In the genomic region with DNA sequence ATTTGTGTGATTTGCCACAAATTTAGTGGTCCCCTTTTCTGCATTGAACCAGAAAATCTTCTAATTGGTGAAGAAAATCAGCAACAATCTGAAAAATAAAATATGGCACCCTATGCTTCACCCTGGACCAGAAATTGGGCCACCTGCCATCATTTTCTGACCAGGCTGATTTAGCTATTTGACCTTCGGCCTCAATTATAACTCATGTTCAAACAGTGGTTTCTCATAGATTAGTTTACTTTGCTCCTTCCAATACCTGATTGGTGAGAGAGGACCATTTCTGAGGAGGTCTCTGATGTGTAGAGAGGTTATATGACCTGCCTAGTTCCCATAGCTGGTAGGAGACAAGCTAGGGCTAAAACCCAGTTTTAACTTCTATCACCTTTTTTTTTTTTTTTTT, we compare ENCODE assay signal across 31 cellular contexts. TPM values are rescaled to one million over a fixed set of nuclear protein-coding genes. Genes with fewer than 3 reads are reported as not detected.
DNase-seq lines count a peak whose midpoint lies in the region; ATAC-seq, FAIRE-seq and TF ChIP-seq lines count a peak whose summit lies in the region.
"Had no signal": no experiment of that assay in that cellular context is flagged by ENCODE, and none has a peak within 500 bp of the region (broad histone marks: within the 10 kb centered on the region; RNA-seq: fewer than 3 reads in every experiment).

No MANE protein-coding gene starts in this region.

- H3K4me1 ChIP-seq in endothelial cell of umbilical vein (ENCODE audit: control insufficient read depth, extremely low read depth, insufficient read depth, low read length) = peaks cover 41% of the 10 kb centered on the region
- H3K4me1 ChIP-seq: foreskin keratinocyte, lower lobe of right lung, suprapubic skin, upper lobe of right lung had no signal

- no peak for DNase-seq in natural killer cell treated with Interleukin-12 subunit alpha and Interleukin-12 subunit beta and Interleukin-15 and Interleukin-18, amount 100 ng/mL, for 72 hours (ENCODE audit: low spot score)
- DNase-seq in natural killer cell (no peak), SK-MEL-5 (ENCODE audit: low read depth, low spot score) (peak; percentile 11), endothelial cell of umbilical vein (ENCODE audit: low read depth, low spot score) (no peak), mucosa of gallbladder (ENCODE audit: low spot score) (no peak), GDM1 (lab: John Stamatoyannopoulos, UW) (no peak), dedifferentiated amniotic fluid mesenchymal stem cell (ENCODE audit: extremely low spot score) (no peak), MV-4-11 (lab: John Stamatoyannopoulos, UW) (no peak)
- DNase-seq: activated naive CD4-positive, alpha-beta T cell; activated T-cell treated with anti-CD3 and anti-CD28 coated beads, Interleukin-2, amount 50 U/mL, for 24 hours; DND-41; effector memory CD4-positive, alpha-beta T cell; GOT3; heart left ventricle; Kasumi-1; kidney glomerular epithelial cell; lower lobe of right lung; NCI-H1048; NCI-H187 treated with DMSO at 0.1 percent for 48 hours; NCI-H526; right lobe of liver; stimulated activated naive CD4-positive, alpha-beta T cell; upper lobe of right lung had no signal

- H3K36me3 ChIP-seq in endothelial cell of umbilical vein (ENCODE audit: control insufficient read depth in 2 of 2, extremely low read depth in 1 of 2, insufficient read depth in 2 of 2, low read length in 2 of 2) = no peaks in the 10 kb centered on the region
- H3K36me3 ChIP-seq: heart left ventricle, lower lobe of right lung, neutrophil, right lobe of liver, SJSA1, suprapubic skin, upper lobe of right lung had no signal

- H3K9me1 ChIP-seq in endothelial cell of umbilical vein (replicated peaks; ENCODE audit: control insufficient read depth, extremely low read depth, insufficient read depth, low read length) = no peaks in the 10 kb centered on the region

- H4K20me1 ChIP-seq in endothelial cell of umbilical vein (replicated peaks; ENCODE audit: control insufficient read depth, extremely low read depth, insufficient read depth, low read length) = no peaks in the 10 kb centered on the region

- H3K9ac ChIP-seq in endothelial cell of umbilical vein (replicated peaks; ENCODE audit: extremely low read depth, insufficient read depth, low read length) = no peak overlapping the region
- H3K9ac ChIP-seq: BLaER1 treated with 17β-estradiol and CSF1 and Interleukin-3, amounts not matched to agents 10 nM and 100 nM had no signal

- TF ChIP-seq CTCF in natural killer cell (IDR thresholded peaks at IDR 0.05) (no peak), endothelial cell of umbilical vein (IDR thresholded peaks at IDR 0.05; ENCODE audit: extremely low read depth in 1 of 2, insufficient read depth in 1 of 2, low read depth in 1 of 2, low read length in 2 of 2) (no peak)

- H3K27me3 Mint-ChIP-seq in natural killer cell treated with Interleukin-12 subunit alpha and Interleukin-12 subunit beta and Interleukin-15 and Interleukin-18, amount 100 ng/mL, for 72 hours = no peaks in the 10 kb centered on the region
- H3K27me3 Mint-ChIP-seq in natural killer cell (ENCODE audit: low read depth in 2 of 2) = no peaks in the 10 kb centered on the region
- H3K27me3 Mint-ChIP-seq: activated T-cell treated with anti-CD3 and anti-CD28 coated beads, Interleukin-2, amount 50 U/mL, for 24 hours; brain; progenitor cell of endocrine pancreas had no signal

- no peak overlapping the region for H3K4me3 ChIP-seq in endothelial cell of umbilical vein (replicated peaks in 1 of 3; ENCODE audit: insufficient read depth in 1 of 3, low read depth in 1 of 3, low read length in 3 of 3)
- H3K4me3 ChIP-seq: BLaER1 treated with 17β-estradiol and CSF1 and Interleukin-3, amounts not matched to agents 10 nM and 100 nM; heart left ventricle; lower lobe of right lung; right lobe of liver; SJSA1; suprapubic skin; upper lobe of right lung had no signal

- POLR2A ChIA-PET in endothelial cell of umbilical vein (lab: Charles Lee) = no interaction called here

- H2AFZ ChIP-seq in endothelial cell of umbilical vein (ENCODE audit: low read depth, low read length) = no peak overlapping the region

- ATAC-seq in natural killer cell treated with Interleukin-12 subunit alpha and Interleukin-12 subunit beta and Interleukin-15 and Interleukin-18, amount 100 ng/mL, for 72 hours = no peak
- ATAC-seq in natural killer cell = no peak
- ATAC-seq: heart left ventricle, lower lobe of right lung, upper lobe of right lung had no signal

- TF ChIP-seq POLR2A in endothelial cell of umbilical vein (IDR thresholded peaks at IDR 0.05; ENCODE audit: low read depth, low read length) = no peak

- H3K9me3 ChIP-seq in endothelial cell of umbilical vein (replicated peaks; ENCODE audit: control insufficient read depth, insufficient read depth, low read length) = no peaks in the 10 kb centered on the region
- H3K9me3 ChIP-seq: heart left ventricle, lower lobe of right lung, neutrophil, right lobe of liver, SJSA1, suprapubic skin, upper lobe of right lung had no signal

- no peaks in the 10 kb centered on the region for H3K27me3 ChIP-seq in endothelial cell of umbilical vein (ENCODE audit: control insufficient read depth in 2 of 2, insufficient read depth in 2 of 2, low read length in 2 of 2)
- H3K27me3 ChIP-seq: BLaER1 treated with 17β-estradiol and CSF1 and Interleukin-3, amounts not matched to agents 10 nM and 100 nM; heart left ventricle; neutrophil; right lobe of liver; SJSA1; suprapubic skin; upper lobe of right lung had no signal

- H3K4me3 Mint-ChIP-seq in natural killer cell treated with Interleukin-12 subunit alpha and Interleukin-12 subunit beta and Interleukin-15 and Interleukin-18, amount 100 ng/mL, for 72 hours = no peak overlapping the region
- H3K4me3 Mint-ChIP-seq in natural killer cell = no peak overlapping the region

- peaks cover 65 to 72% of the 10 kb centered on the region in 2 donors for H3K4me1 Mint-ChIP-seq in natural killer cell treated with Interleukin-12 subunit alpha and Interleukin-12 subunit beta and Interleukin-15 and Interleukin-18, amount 100 ng/mL, for 72 hours (ENCODE audit: low read depth in 2 of 2)
- H3K4me1 Mint-ChIP-seq in natural killer cell = peaks cover 17 to 30% of the 10 kb centered on the region in 2 donors

- CTCF ChIA-PET in endothelial cell of umbilical vein (lab: Charles Lee) = interaction anchor here (0.8 to 7.9 kb wide), 3 partner anchors 14 to 41 kb away, joined by 4 to 46 read pairs (median 4); no protein-coding TSS in a partner anchor

- peaks cover 48% of the 10 kb centered on the region for H3K36me3 Mint-ChIP-seq in natural killer cell treated with Interleukin-12 subunit alpha and Interleukin-12 subunit beta and Interleukin-15 and Interleukin-18, amount 100 ng/mL, for 72 hours
- H3K36me3 Mint-ChIP-seq in natural killer cell = no peaks in the 10 kb centered on the region
- H3K36me3 Mint-ChIP-seq: brain had no signal

- intact Hi-C loops in natural killer cell (cut with micrococcal nuclease) (no loop called here), endothelial cell of umbilical vein (cut with micrococcal nuclease) (no loop called here)

- dilution Hi-C loops in endothelial cell of umbilical vein (cut with MboI; ENCODE audit: extremely low pct_ligation_motif_present, low sequenced_read_pairs) = no loop called here

- H3K9me3 Mint-ChIP-seq in natural killer cell treated with Interleukin-12 subunit alpha and Interleukin-12 subunit beta and Interleukin-15 and Interleukin-18, amount 100 ng/mL, for 72 hours = no peaks in the 10 kb centered on the region
- no peaks in the 10 kb centered on the region for H3K9me3 Mint-ChIP-seq in natural killer cell
- H3K9me3 Mint-ChIP-seq: activated T-cell treated with anti-CD3 and anti-CD28 coated beads, Interleukin-2, amount 50 U/mL, for 24 hours had no signal

- H3K79me2 ChIP-seq in endothelial cell of umbilical vein (ENCODE audit: control insufficient read depth, insufficient read depth, low read length) = peaks cover 53% of the 10 kb centered on the region

- no peak for FAIRE-seq in endothelial cell of umbilical vein (lab: Jason Lieb, UNC)

- H3K27ac Mint-ChIP-seq in natural killer cell treated with Interleukin-12 subunit alpha and Interleukin-12 subunit beta and Interleukin-15 and Interleukin-18, amount 100 ng/mL, for 72 hours = peak overlapping the region; percentile 21 to 82
- H3K27ac Mint-ChIP-seq in natural killer cell = no peak overlapping the region
- H3K27ac Mint-ChIP-seq: progenitor cell of endocrine pancreas had no signal

- peak overlapping the region; percentile 32 for H3K4me2 ChIP-seq in endothelial cell of umbilical vein (ENCODE audit: insufficient read depth, low read length)

- no TSS peak for BruUV-seq in endothelial cell of umbilical vein (replicated peaks; lab: Mats Ljungman, UMichigan)

- in situ Hi-C loops in SK-MEL-5 (cut with HindIII; ENCODE audit: low pct_unique_long_range_greater_than_20kb, low sequenced_read_pairs) = no loop called here

- no peak overlapping the region for H3K27ac ChIP-seq in endothelial cell of umbilical vein (ENCODE audit: insufficient read depth, low read depth, low read length)
- H3K27ac ChIP-seq: BLaER1 treated with 17β-estradiol and CSF1 and Interleukin-3, amounts not matched to agents 10 nM and 100 nM; foreskin keratinocyte; heart left ventricle; HL-60; lower lobe of right lung; neutrophil; right lobe of liver; SJSA1; suprapubic skin; upper lobe of right lung had no signal

TF ChIP-seq in endothelial cell of umbilical vein, 7 proteins besides CTCF, POLR2A, EP300 and RAD21 (continues in another document):
- no peak for TF ChIP-seq FOS (IDR thresholded peaks at IDR 0.05; ENCODE audit: borderline replicate concordance, insufficient read depth, low read length)
- TF ChIP-seq, protein P1, sequence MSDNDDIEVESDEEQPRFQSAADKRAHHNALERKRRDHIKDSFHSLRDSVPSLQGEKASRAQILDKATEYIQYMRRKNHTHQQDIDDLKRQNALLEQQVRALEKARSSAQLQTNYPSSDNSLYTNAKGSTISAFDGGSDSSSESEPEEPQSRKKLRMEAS (IDR thresholded peaks at IDR 0.05; ENCODE audit: insufficient read depth, insufficient read length) = no peak

RNA-seq across cellular contexts. Expression of gene PTTG1, which starts 59.0 kb away (rescaled TPM):
- total RNA-seq in natural killer cell treated with Interleukin-12 subunit alpha and Interleukin-12 subunit beta and Interleukin-15 and Interleukin-18, amount 100 ng/mL, for 72 hours = 100 to 1,000 TPM; 139 to 241 TPM
- 10 to 100 TPM; 11.7 to 14.8 (median 12.1) TPM for total RNA-seq in natural killer cell
- total RNA-seq in SK-MEL-5 (2014; rRNA removed; shearing (Covaris generic)) = 238 and 294 TPM in 2 replicates
- 277 and 486 TPM in 2 replicates for polyA plus RNA-seq in SK-MEL-5 (2015; cell fraction: cytosol; rRNA removed)
- 132 and 221 TPM in 2 replicates for polyA plus RNA-seq in SK-MEL-5 (2015; cell fraction: nucleus; rRNA removed)
- total RNA-seq in endothelial cell of umbilical vein = 139 and 140 TPM in 2 replicates
- polyA plus RNA-seq in endothelial cell of umbilical vein = 157 and 173 TPM in 2 replicates
- polyA plus RNA-seq in endothelial cell of umbilical vein (2011; cell fraction: cytosol; rRNA removed) = 355 and 421 TPM in 2 replicates
- polyA plus RNA-seq in endothelial cell of umbilical vein (2011; cell fraction: nucleus; rRNA removed) = 182 and 233 TPM in 2 replicates
- polyA plus RNA-seq in endothelial cell of umbilical vein (2012) = 83.1 and 154 TPM in 2 replicates
- 43.8 and 47.2 TPM in 2 replicates for polyA minus RNA-seq in endothelial cell of umbilical vein
- polyA minus RNA-seq in endothelial cell of umbilical vein (2011; cell fraction: cytosol; rRNA and poly(A)+ RNA removed) = 57.7 TPM
- polyA minus RNA-seq in endothelial cell of umbilical vein (2011; cell fraction: nucleus; rRNA and poly(A)+ RNA removed) = 18.0 and 28.6 TPM in 2 replicates
- total RNA-seq in mucosa of gallbladder = 3.7 TPM

Comparison
In these comparisons a context has a peak if more than half of its experiments do, and no peak if none do; other contexts are left out.
1. H3K27ac Mint-ChIP-seq: peak in natural killer cell treated with Interleukin-12 subunit alpha and Interleukin-12 subunit beta and Interleukin-15 and Interleukin-18, amount 100 ng/mL, for 72 hours (2 of 2); none in natural killer cell (0 of 2).